1 cellular context compared by ENCODE assay signal in genomic region chr12:104360988-104361707, GRCh38.
TF ChIP-seq lines count a peak whose summit lies in the region.

No MANE protein-coding gene starts in this region.

TF ChIP-seq in IMR-90, 13 proteins besides CTCF, POLR2A, EP300 and RAD21 (continued from another document):
- TF ChIP-seq USF2 (IDR thresholded peaks at IDR 0.05; ENCODE audit: low read depth, low read length): peak; percentile 58; the same call in 1 of the 2 replicates
- TF ChIP-seq NFE2L2 (IDR thresholded peaks at IDR 0.05; ENCODE audit: low read depth, low read length): no peak
- TF ChIP-seq SMC3 (IDR thresholded peaks at IDR 0.05; ENCODE audit: low read depth, low read length): no peak
